Comparison of ENCODE assay signal across 20 cellular contexts in genomic region chr7:125654076-125654475, GRCh38.
"Had no signal": no experiment of that assay in that cellular context is flagged by ENCODE, and none has a peak within 500 bp of the region (broad histone marks: within the 10 kb centered on the region; RNA-seq: fewer than 3 reads in every experiment).

No MANE protein-coding gene starts in this region.

- H3K9me3 ChIP-seq: esophagus muscularis mucosa, gastroesophageal sphincter, mucosa of descending colon, neutrophil, spleen, testis, transverse colon had no signal

- H3K4me3 ChIP-seq: esophagus muscularis mucosa, gastroesophageal sphincter, mucosa of descending colon, spleen, testis, transverse colon had no signal

- H3K27me3 ChIP-seq: esophagus muscularis mucosa, gastroesophageal sphincter, neutrophil, spleen, testis, transverse colon had no signal

- H3K27ac ChIP-seq: epithelial cell of prostate, esophagus muscularis mucosa, gastroesophageal sphincter, neutrophil, spleen, testis, transverse colon had no signal

- ATAC-seq: effector memory CD8-positive, alpha-beta T cell; gastroesophageal sphincter; left lobe of liver; mucosa of descending colon; naive thymus-derived CD8-positive, alpha-beta T cell; sciatic nerve; stimulated activated naive B cell treated with anti-CD40 and anti-IgM and Interleukin-4, amounts not matched to agents 10 μg/mL and 1 μg/mL and 100 μg/mL, for 72 hours; stimulated activated naive CD8-positive, alpha-beta T cell treated with anti-CD3 and anti-CD28 coated beads, Interleukin-15, amount 100 ng/mL, for 72 hours had no signal

- DNase-seq: effector memory CD8-positive, alpha-beta T cell; glutamatergic neuron; islet precursor cell; mammary epithelial cell; mucosa of descending colon; naive thymus-derived CD8-positive, alpha-beta T cell; spleen; stimulated activated CD4-positive, alpha-beta T cell treated with anti-CD3 and anti-CD28 coated beads, Interleukin-15, amount 100 ng/mL, for 24 hours; stimulated activated CD4-positive, alpha-beta T cell treated with anti-CD3 and anti-CD28 coated beads, Interleukin-2, amount 100 ng/mL, for 24 hours; stimulated activated CD4-positive, alpha-beta T cell treated with anti-CD3 and anti-CD28 coated beads, Interleukin-4, amount 100 ng/mL, for 4 hours; stimulated activated naive B cell treated with anti-CD40 and anti-IgM and Interleukin-4, amounts not matched to agents 10 μg/mL and 1 μg/mL and 100 μg/mL, for 72 hours; stimulated activated naive CD8-positive, alpha-beta T cell treated with anti-CD3 and anti-CD28 coated beads, Interleukin-15, amount 100 ng/mL, for 72 hours; testis; transverse colon had no signal

- H3K36me3 ChIP-seq: esophagus muscularis mucosa, gastroesophageal sphincter, neutrophil, spleen, transverse colon had no signal

- H3K4me1 ChIP-seq: esophagus muscularis mucosa, gastroesophageal sphincter, spleen, testis, transverse colon had no signal
